Comparison of ENCODE assay signal across 17 cellular contexts in genomic region chr3:57446318-57446841, GRCh38.
DNase-seq lines count a peak whose midpoint lies in the region; ATAC-seq and TF ChIP-seq lines count a peak whose summit lies in the region.
"Had no signal": no experiment of that assay in that cellular context is flagged by ENCODE, and none has a peak within 500 bp of the region (broad histone marks: within the 10 kb centered on the region; RNA-seq: fewer than 3 reads in every experiment).

No MANE protein-coding gene starts in this region.

- peak overlapping the region; percentile 5 for H2AFZ ChIP-seq in neuron (ENCODE audit: low read depth, low read length)

- H3K4me1 Mint-ChIP-seq in type B pancreatic cell (ENCODE audit: unreplicated experiment): peaks cover 12% of the 10 kb centered on the region
- H3K4me1 Mint-ChIP-seq: activated T-helper 17 cell treated with anti-CD3 and anti-CD28 coated beads, Interleukin-2, amount 50 U/mL, for 72 hours had no signal

- H3K36me3 ChIP-seq in MG63: no peaks in the 10 kb centered on the region
- no peaks in the 10 kb centered on the region for H3K36me3 ChIP-seq in neuron (ENCODE audit: insufficient read depth, low read length)
- no peaks in the 10 kb centered on the region for H3K36me3 ChIP-seq in vagina
- H3K36me3 ChIP-seq: cardiac muscle cell, heart left ventricle, stomach had no signal

- peak overlapping the region; percentile 10; the same call in 1 of the 2 replicates for H3K4me3 ChIP-seq in MG63
- H3K4me3 ChIP-seq in neuron (ENCODE audit: low read length): no peak overlapping the region
- no peak overlapping the region for H3K4me3 ChIP-seq in vagina
- H3K4me3 ChIP-seq: cardiac muscle cell, heart left ventricle, stomach had no signal

- H3K27ac Mint-ChIP-seq in type B pancreatic cell: no peak overlapping the region
- H3K27ac Mint-ChIP-seq: activated T-helper 17 cell treated with anti-CD3 and anti-CD28 coated beads, Interleukin-2, amount 50 U/mL, for 72 hours had no signal

- no peaks in the 10 kb centered on the region for H3K27me3 Mint-ChIP-seq in type B pancreatic cell

- H3K4me1 ChIP-seq in neuron (ENCODE audit: insufficient read depth, low read length): peaks cover 6% of the 10 kb centered on the region
- H3K4me1 ChIP-seq in vagina: no peaks in the 10 kb centered on the region

- no peak for TF ChIP-seq CTCF in vagina (IDR thresholded peaks at IDR 0.05)
- TF ChIP-seq CTCF in type B pancreatic cell (conservative IDR thresholded peaks at IDR 0.05): no peak

- no peak for ATAC-seq in GM18858 (IDR thresholded peaks at IDR 0.05; ENCODE audit: unreplicated experiment)
- ATAC-seq: activated T-helper 17 cell treated with anti-CD3 and anti-CD28 coated beads, Interleukin-2, amount 50 U/mL, for 72 hours; heart left ventricle had no signal

- no peak overlapping the region for H3K27ac ChIP-seq in vagina
- H3K27ac ChIP-seq: cardiac muscle cell, heart left ventricle, stomach had no signal

- intact Hi-C loops in vagina (cut with DNase I): no loop called here

- no peak overlapping the region for H3K4me3 Mint-ChIP-seq in type B pancreatic cell
- H3K4me3 Mint-ChIP-seq: activated T-helper 17 cell treated with anti-CD3 and anti-CD28 coated beads, Interleukin-2, amount 50 U/mL, for 72 hours had no signal

- H3K9me3 Mint-ChIP-seq in type B pancreatic cell: no peaks in the 10 kb centered on the region
- H3K9me3 Mint-ChIP-seq: activated T-helper 17 cell treated with anti-CD3 and anti-CD28 coated beads, Interleukin-2, amount 50 U/mL, for 72 hours had no signal

- H3K27me3 ChIP-seq in MG63: no peaks in the 10 kb centered on the region
- no peaks in the 10 kb centered on the region for H3K27me3 ChIP-seq in neuron (ENCODE audit: insufficient read depth, low read length)
- H3K27me3 ChIP-seq in vagina: no peaks in the 10 kb centered on the region
- H3K27me3 ChIP-seq: cardiac muscle cell, heart left ventricle, stomach had no signal

- no peaks in the 10 kb centered on the region for H3K9me3 ChIP-seq in MG63
- H3K9me3 ChIP-seq in neuron (ENCODE audit: low read length): peaks cover 2% of the 10 kb centered on the region
- H3K9me3 ChIP-seq in vagina: no peaks in the 10 kb centered on the region
- H3K9me3 ChIP-seq: heart left ventricle, stomach had no signal

- H3K36me3 Mint-ChIP-seq in type B pancreatic cell: no peaks in the 10 kb centered on the region

- DNase-seq in EH (ENCODE audit: low read depth) (peak; percentile 13), MG63 (peak; percentile 12), cerebellum (ENCODE audit: low spot score) (peak; percentile 5), vagina (ENCODE audit: extremely low spot score in 2 of 2) (no peak), type B pancreatic cell (ENCODE audit: extremely low spot score, unreplicated experiment) (no peak), NCI-H146 treated with DMSO at 0.1 percent for 48 hours (lab: John Stamatoyannopoulos, UW; ENCODE audit: unreplicated experiment) (no peak)
- DNase-seq: activated CD4-positive, alpha-beta T cell treated with anti-CD3 and anti-CD28 coated beads, Interleukin-2, amount 50 U/mL, for 4 hours; Caco-2; heart left ventricle; NCI-H1105 treated with DMSO at 0.1 percent for 48 hours; NCI-H510A treated with DMSO at 0.1 percent for 48 hours; stomach; T-helper 9 cell had no signal

- no peak for TF ChIP-seq POLR2A in vagina (IDR thresholded peaks at IDR 0.05)

Comparison
In these comparisons a context has a peak if more than half of its experiments do, and no peak if none do; other contexts are left out.
1. DNase-seq: peak in EH (single experiment), MG63 (single experiment) and cerebellum (single experiment); none in vagina (0 of 2), type B pancreatic cell (single experiment) and NCI-H146 treated with DMSO at 0.1 percent for 48 hours (single experiment).